ENCODE assay signal across 1 cellular context in the genomic region with DNA sequence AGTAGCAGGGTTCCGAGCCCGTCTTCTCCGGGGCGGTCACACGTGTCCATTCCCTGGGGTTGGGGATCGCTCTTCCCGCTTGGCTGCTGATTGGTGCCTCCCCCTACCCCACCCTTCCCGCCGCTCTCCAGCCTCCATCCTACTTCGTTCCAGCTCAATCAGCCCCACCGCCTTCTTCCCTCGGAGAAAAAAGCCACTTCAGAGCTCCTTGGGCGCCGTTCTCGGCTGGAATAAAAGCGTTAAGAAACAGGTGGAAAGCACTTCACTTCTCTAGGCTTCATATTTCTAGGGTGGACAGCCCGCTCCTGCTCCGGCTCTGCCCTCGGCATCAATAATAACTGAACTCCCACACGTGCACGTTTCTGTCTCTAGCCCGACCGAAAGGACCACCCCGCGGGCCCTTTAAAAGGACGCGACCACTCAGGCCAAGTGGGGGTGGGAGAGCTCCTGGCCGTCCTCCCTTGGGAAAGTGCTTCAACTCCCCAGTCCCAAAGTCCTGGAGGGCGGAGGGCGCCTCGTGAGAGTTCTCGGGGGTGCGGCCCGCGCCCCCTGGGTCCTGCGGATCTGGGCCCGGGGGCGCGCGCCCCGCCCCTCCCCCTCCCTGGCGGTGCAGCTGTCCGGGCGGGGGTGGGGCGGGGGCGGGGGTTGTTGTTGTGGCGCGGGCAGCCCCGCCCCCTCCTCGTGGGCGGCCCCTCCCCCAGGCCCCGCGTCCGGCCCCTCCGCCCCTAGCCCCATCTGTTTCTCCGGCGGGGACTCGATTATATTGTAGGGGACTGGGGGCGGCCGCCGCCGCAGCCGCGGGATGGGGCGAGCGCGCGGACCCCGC.
TF ChIP-seq lines count a peak whose summit lies in the region.

A gene (plus strand): TSS at position 734 of the 826 bp plus-strand sequence. CDS start 324 bp downstream, outside the sequence.

TF ChIP-seq in HEK293, 187 proteins besides CTCF, POLR2A, EP300 and RAD21 (continued from another document and continues in another):
- TF ChIP-seq, protein P1, sequence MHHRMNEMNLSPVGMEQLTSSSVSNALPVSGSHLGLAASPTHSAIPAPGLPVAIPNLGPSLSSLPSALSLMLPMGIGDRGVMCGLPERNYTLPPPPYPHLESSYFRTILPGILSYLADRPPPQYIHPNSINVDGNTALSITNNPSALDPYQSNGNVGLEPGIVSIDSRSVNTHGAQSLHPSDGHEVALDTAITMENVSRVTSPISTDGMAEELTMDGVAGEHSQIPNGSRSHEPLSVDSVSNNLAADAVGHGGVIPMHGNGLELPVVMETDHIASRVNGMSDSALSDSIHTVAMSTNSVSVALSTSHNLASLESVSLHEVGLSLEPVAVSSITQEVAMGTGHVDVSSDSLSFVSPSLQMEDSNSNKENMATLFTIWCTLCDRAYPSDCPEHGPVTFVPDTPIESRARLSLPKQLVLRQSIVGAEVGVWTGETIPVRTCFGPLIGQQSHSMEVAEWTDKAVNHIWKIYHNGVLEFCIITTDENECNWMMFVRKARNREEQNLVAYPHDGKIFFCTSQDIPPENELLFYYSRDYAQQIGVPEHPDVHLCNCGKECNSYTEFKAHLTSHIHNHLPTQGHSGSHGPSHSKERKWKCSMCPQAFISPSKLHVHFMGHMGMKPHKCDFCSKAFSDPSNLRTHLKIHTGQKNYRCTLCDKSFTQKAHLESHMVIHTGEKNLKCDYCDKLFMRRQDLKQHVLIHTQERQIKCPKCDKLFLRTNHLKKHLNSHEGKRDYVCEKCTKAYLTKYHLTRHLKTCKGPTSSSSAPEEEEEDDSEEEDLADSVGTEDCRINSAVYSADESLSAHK (tag by site-specific recombination; IDR thresholded peaks at IDR 0.05): peak; percentile 34; the same call in 1 of the 2 replicates
- TF ChIP-seq, protein P2, sequence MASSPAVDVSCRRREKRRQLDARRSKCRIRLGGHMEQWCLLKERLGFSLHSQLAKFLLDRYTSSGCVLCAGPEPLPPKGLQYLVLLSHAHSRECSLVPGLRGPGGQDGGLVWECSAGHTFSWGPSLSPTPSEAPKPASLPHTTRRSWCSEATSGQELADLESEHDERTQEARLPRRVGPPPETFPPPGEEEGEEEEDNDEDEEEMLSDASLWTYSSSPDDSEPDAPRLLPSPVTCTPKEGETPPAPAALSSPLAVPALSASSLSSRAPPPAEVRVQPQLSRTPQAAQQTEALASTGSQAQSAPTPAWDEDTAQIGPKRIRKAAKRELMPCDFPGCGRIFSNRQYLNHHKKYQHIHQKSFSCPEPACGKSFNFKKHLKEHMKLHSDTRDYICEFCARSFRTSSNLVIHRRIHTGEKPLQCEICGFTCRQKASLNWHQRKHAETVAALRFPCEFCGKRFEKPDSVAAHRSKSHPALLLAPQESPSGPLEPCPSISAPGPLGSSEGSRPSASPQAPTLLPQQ (tag by site-specific recombination; IDR thresholded peaks at IDR 0.05): peak; percentile 81
- TF ChIP-seq, protein P3, sequence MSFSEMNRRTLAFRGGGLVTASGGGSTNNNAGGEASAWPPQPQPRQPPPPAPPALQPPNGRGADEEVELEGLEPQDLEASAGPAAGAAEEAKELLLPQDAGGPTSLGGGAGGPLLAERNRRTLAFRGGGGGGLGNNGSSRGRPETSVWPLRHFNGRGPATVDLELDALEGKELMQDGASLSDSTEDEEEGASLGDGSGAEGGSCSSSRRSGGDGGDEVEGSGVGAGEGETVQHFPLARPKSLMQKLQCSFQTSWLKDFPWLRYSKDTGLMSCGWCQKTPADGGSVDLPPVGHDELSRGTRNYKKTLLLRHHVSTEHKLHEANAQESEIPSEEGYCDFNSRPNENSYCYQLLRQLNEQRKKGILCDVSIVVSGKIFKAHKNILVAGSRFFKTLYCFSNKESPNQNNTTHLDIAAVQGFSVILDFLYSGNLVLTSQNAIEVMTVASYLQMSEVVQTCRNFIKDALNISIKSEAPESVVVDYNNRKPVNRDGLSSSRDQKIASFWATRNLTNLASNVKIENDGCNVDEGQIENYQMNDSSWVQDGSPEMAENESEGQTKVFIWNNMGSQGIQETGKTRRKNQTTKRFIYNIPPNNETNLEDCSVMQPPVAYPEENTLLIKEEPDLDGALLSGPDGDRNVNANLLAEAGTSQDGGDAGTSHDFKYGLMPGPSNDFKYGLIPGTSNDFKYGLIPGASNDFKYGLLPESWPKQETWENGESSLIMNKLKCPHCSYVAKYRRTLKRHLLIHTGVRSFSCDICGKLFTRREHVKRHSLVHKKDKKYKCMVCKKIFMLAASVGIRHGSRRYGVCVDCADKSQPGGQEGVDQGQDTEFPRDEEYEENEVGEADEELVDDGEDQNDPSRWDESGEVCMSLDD (tag by site-specific recombination; IDR thresholded peaks at IDR 0.05): 0 out of 2 replicates have a peak, but pooled peaks have one; percentile 4
- TF ChIP-seq ZNF785 (tag by site-specific recombination; IDR thresholded peaks at IDR 0.05) (no peak), EGR2 (tag by site-specific recombination; IDR thresholded peaks at IDR 0.05; ENCODE audit: low read depth) (peak; percentile 15), SP3 (tag by site-specific recombination; IDR thresholded peaks at IDR 0.05) (peak; percentile 78), SP2 (tag by site-specific recombination; IDR thresholded peaks at IDR 0.05) (peak; percentile 84), ZNF48 (tag by site-specific recombination; IDR thresholded peaks at IDR 0.05) (no peak), ZNF843 (tag by site-specific recombination; IDR thresholded peaks at IDR 0.05) (no peak), ZNF747 (tag by site-specific recombination; IDR thresholded peaks at IDR 0.05) (no peak), IKZF3 (tag by site-specific recombination; IDR thresholded peaks at IDR 0.05) (peak; percentile 80), SCRT2 (tag by site-specific recombination; IDR thresholded peaks at IDR 0.05) (peak; percentile 82), ZNF133 (tag by site-specific recombination; IDR thresholded peaks at IDR 0.05) (no peak), SCRT1 (tag by site-specific recombination; IDR thresholded peaks at IDR 0.05; ENCODE audit: borderline replicate concordance) (no peak), KLF7 (tag by site-specific recombination; IDR thresholded peaks at IDR 0.05; ENCODE audit: borderline replicate concordance) (peak; percentile 70; the same call in 1 of the 2 replicates), ZBTB7A (tag by site-specific recombination; IDR thresholded peaks at IDR 0.05; ENCODE audit: low read depth) (no peak), KLF1 (tag by site-specific recombination; IDR thresholded peaks at IDR 0.05) (peak; percentile 30; the same call in 1 of the 2 replicates), ZNF292 (tag by site-specific recombination; IDR thresholded peaks at IDR 0.05; ENCODE audit: borderline replicate concordance, low read depth) (no peak), ZBTB48 (tag by site-specific recombination; IDR thresholded peaks at IDR 0.05) (peak; percentile 92), ZNF341 (tag by site-specific recombination; IDR thresholded peaks at IDR 0.05; ENCODE audit: low read depth) (peak; percentile 97)
- TF ChIP-seq, protein P4, sequence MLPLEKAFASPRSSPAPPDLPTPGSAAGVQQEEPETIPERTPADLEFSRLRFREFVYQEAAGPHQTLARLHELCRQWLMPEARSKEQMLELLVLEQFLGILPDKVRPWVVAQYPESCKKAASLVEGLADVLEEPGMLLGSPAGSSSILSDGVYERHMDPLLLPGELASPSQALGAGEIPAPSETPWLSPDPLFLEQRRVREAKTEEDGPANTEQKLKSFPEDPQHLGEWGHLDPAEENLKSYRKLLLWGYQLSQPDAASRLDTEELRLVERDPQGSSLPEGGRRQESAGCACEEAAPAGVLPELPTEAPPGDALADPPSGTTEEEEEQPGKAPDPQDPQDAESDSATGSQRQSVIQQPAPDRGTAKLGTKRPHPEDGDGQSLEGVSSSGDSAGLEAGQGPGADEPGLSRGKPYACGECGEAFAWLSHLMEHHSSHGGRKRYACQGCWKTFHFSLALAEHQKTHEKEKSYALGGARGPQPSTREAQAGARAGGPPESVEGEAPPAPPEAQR (tag by site-specific recombination; IDR thresholded peaks at IDR 0.05): 0 out of 2 replicates have a peak, but pooled peaks have one; percentile 38
- TF ChIP-seq, protein P5, sequence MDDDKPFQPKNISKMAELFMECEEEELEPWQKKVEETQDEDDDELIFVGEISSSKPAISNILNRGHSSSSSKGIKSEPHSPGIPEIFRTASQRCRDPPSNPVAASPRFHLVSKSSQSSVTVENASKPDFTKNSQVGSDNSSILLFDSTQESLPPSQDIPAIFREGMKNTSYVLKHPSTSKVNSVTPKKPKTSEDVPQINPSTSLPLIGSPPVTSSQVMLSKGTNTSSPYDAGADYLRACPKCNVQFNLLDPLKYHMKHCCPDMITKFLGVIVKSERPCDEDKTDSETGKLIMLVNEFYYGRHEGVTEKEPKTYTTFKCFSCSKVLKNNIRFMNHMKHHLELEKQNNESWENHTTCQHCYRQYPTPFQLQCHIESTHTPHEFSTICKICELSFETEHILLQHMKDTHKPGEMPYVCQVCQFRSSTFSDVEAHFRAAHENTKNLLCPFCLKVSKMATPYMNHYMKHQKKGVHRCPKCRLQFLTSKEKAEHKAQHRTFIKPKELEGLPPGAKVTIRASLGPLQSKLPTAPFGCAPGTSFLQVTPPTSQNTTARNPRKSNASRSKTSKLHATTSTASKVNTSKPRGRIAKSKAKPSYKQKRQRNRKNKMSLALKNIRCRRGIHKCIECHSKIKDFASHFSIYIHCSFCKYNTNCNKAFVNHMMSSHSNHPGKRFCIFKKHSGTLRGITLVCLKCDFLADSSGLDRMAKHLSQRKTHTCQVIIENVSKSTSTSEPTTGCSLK (tag by site-specific recombination; IDR thresholded peaks at IDR 0.05): no peak
- TF ChIP-seq, protein P6, sequence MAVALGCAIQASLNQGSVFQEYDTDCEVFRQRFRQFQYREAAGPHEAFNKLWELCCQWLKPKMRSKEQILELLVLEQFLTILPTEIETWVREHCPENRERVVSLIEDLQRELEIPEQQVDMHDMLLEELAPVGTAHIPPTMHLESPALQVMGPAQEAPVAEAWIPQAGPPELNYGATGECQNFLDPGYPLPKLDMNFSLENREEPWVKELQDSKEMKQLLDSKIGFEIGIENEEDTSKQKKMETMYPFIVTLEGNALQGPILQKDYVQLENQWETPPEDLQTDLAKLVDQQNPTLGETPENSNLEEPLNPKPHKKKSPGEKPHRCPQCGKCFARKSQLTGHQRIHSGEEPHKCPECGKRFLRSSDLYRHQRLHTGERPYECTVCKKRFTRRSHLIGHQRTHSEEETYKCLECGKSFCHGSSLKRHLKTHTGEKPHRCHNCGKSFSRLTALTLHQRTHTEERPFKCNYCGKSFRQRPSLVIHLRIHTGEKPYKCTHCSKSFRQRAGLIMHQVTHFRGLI (tag by site-specific recombination; IDR thresholded peaks at IDR 0.05): no peak
- TF ChIP-seq, protein P7, sequence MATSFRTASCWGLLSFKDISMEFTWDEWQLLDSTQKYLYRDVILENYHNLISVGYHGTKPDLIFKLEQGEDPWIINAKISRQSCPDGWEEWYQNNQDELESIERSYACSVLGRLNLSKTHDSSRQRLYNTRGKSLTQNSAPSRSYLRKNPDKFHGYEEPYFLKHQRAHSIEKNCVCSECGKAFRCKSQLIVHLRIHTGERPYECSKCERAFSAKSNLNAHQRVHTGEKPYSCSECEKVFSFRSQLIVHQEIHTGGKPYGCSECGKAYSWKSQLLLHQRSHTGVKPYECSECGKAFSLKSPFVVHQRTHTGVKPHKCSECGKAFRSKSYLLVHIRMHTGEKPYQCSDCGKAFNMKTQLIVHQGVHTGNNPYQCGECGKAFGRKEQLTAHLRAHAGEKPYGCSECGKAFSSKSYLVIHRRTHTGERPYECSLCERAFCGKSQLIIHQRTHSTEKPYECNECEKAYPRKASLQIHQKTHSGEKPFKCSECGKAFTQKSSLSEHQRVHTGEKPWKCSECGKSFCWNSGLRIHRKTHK (tag by site-specific recombination; IDR thresholded peaks at IDR 0.05): no peak
- TF ChIP-seq, protein P8, sequence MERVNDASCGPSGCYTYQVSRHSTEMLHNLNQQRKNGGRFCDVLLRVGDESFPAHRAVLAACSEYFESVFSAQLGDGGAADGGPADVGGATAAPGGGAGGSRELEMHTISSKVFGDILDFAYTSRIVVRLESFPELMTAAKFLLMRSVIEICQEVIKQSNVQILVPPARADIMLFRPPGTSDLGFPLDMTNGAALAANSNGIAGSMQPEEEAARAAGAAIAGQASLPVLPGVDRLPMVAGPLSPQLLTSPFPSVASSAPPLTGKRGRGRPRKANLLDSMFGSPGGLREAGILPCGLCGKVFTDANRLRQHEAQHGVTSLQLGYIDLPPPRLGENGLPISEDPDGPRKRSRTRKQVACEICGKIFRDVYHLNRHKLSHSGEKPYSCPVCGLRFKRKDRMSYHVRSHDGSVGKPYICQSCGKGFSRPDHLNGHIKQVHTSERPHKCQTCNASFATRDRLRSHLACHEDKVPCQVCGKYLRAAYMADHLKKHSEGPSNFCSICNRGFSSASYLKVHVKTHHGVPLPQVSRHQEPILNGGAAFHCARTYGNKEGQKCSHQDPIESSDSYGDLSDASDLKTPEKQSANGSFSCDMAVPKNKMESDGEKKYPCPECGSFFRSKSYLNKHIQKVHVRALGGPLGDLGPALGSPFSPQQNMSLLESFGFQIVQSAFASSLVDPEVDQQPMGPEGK (tag by site-specific recombination; IDR thresholded peaks at IDR 0.05): peak; percentile 60
- TF ChIP-seq, protein P9, sequence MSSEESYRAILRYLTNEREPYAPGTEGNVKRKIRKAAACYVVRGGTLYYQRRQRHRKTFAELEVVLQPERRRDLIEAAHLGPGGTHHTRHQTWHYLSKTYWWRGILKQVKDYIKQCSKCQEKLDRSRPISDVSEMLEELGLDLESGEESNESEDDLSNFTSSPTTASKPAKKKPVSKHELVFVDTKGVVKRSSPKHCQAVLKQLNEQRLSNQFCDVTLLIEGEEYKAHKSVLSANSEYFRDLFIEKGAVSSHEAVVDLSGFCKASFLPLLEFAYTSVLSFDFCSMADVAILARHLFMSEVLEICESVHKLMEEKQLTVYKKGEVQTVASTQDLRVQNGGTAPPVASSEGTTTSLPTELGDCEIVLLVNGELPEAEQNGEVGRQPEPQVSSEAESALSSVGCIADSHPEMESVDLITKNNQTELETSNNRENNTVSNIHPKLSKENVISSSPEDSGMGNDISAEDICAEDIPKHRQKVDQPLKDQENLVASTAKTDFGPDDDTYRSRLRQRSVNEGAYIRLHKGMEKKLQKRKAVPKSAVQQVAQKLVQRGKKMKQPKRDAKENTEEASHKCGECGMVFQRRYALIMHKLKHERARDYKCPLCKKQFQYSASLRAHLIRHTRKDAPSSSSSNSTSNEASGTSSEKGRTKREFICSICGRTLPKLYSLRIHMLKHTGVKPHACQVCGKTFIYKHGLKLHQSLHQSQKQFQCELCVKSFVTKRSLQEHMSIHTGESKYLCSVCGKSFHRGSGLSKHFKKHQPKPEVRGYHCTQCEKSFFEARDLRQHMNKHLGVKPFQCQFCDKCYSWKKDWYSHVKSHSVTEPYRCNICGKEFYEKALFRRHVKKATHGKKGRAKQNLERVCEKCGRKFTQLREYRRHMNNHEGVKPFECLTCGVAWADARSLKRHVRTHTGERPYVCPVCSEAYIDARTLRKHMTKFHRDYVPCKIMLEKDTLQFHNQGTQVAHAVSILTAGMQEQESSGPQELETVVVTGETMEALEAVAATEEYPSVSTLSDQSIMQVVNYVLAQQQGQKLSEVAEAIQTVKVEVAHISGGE (tag by site-specific recombination; conservative IDR thresholded peaks at IDR 0.05; ENCODE audit: low read depth): 0 out of 2 replicates have a peak, but pooled peaks have one; percentile 2
- TF ChIP-seq, protein P10, sequence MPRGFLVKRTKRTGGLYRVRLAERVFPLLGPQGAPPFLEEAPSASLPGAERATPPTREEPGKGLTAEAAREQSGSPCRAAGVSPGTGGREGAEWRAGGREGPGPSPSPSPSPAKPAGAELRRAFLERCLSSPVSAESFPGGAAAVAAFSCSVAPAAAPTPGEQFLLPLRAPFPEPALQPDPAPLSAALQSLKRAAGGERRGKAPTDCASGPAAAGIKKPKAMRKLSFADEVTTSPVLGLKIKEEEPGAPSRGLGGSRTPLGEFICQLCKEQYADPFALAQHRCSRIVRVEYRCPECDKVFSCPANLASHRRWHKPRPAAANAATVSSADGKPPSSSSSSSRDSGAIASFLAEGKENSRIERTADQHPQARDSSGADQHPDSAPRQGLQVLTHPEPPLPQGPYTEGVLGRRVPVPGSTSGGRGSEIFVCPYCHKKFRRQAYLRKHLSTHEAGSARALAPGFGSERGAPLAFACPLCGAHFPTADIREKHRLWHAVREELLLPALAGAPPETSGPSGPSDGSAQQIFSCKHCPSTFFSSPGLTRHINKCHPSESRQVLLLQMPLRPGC (tag by site-specific recombination; IDR thresholded peaks at IDR 0.05): 0 out of 2 replicates have a peak, but pooled peaks have one; percentile 8
